33 cellular contexts compared by ENCODE assay signal in the genomic region with DNA sequence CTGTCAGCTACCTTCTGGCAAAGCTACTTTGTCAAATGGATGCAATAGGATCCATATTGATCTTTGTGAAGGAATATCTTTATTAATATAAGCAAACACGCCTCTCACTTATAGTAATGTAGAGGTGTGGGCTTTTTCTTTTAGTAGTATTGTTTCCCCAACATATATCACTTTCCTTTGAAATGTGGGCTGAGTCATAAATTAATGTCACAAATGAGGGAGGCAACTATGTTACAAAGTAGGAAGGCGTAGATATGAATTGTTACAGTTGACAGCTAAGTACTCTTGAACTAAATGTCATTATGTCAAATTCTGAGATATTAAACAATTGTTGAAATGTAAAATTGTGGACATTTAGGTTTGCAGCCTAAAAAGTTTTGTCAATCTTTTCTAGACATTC. TPM values are rescaled to one million over a fixed set of nuclear protein-coding genes. Genes with fewer than 3 reads are reported as not detected.
"Had no signal": no experiment of that assay in that cellular context is flagged by ENCODE, and none has a peak within 500 bp of the region (broad histone marks: within the 10 kb centered on the region; RNA-seq: fewer than 3 reads in every experiment).

No MANE protein-coding gene starts in this region.

- FAIRE-seq: colon had no signal

- ATAC-seq: activated CD4-positive, alpha-beta T cell treated with anti-CD3 and anti-CD28 coated beads for 36 hours; activated CD8-positive, alpha-beta memory T cell treated with anti-CD3 and anti-CD28 coated beads, Interleukin-2, amount 10 ng/mL, durations not matched to agents 7 days and 5 days; activated CD8-positive, alpha-beta T cell treated with anti-CD3 and anti-CD28 coated beads, Interleukin-2, amount 10 ng/mL, durations not matched to agents 7 days and 5 days; activated naive CD8-positive, alpha-beta T cell treated with anti-CD3 and anti-CD28 coated beads, Interleukin-2, amount 50 U/mL, for 24 hours; body of pancreas; effector memory CD8-positive, alpha-beta T cell; foreskin keratinocyte; gastrocnemius medialis; heart left ventricle had no signal

- H3K4me3 Mint-ChIP-seq: activated CD4-positive, alpha-beta memory T cell treated with anti-CD3 and anti-CD28 coated beads for 36 hours; activated CD4-positive, alpha-beta T cell treated with anti-CD3 and anti-CD28 coated beads for 36 hours; activated CD4-positive, alpha-beta T cell treated with anti-CD3 and anti-CD28 coated beads, Interleukin-2, amount 10 ng/mL, durations not matched to agents 24 days and 14 days; activated CD8-positive, alpha-beta memory T cell treated with anti-CD3 and anti-CD28 coated beads, Interleukin-2, amount 10 ng/mL, durations not matched to agents 7 days and 5 days; activated CD8-positive, alpha-beta T cell treated with anti-CD3 and anti-CD28 coated beads, Interleukin-2, amount 10 ng/mL, durations not matched to agents 7 days and 5 days; activated naive CD4-positive, alpha-beta T cell treated with anti-CD3 and anti-CD28 coated beads for 36 hours; activated naive CD4-positive, alpha-beta T cell treated with anti-CD3 and anti-CD28 coated beads, Interleukin-2, amount 50 U/mL, for 24 hours; activated naive CD8-positive, alpha-beta T cell treated with anti-CD3 and anti-CD28 coated beads for 36 hours; activated naive CD8-positive, alpha-beta T cell treated with anti-CD3 and anti-CD28 coated beads, Interleukin-2, amount 50 U/mL, for 24 hours; activated T-helper 1 cell treated with anti-CD3 and anti-CD28 coated beads, Interleukin-12 subunit alpha, Interleukin-12 subunit beta, Interleukin-2, Interleukin-4 antibody, amounts not matched to agents 30 ng/mL and 10 ng/mL and 1 ng/mL, durations not matched to agents 14 hours and 24 hours and 36 hours; effector memory CD8-positive, alpha-beta T cell had no signal

- H3K36me3 ChIP-seq: adrenal gland, esophagus muscularis mucosa, gastrocnemius medialis, heart left ventricle had no signal

- H3K4me1 ChIP-seq: foreskin keratinocyte had no signal

- H3K36me3 Mint-ChIP-seq: activated CD4-positive, alpha-beta memory T cell treated with anti-CD3 and anti-CD28 coated beads for 36 hours; activated CD8-positive, alpha-beta memory T cell treated with anti-CD3 and anti-CD28 coated beads, Interleukin-2, amount 10 ng/mL, durations not matched to agents 7 days and 5 days; activated naive CD8-positive, alpha-beta T cell treated with anti-CD3 and anti-CD28 coated beads for 36 hours had no signal

- H3K27ac Mint-ChIP-seq: activated CD4-positive, alpha-beta memory T cell treated with anti-CD3 and anti-CD28 coated beads for 36 hours; activated CD4-positive, alpha-beta T cell treated with anti-CD3 and anti-CD28 coated beads for 36 hours; activated CD4-positive, alpha-beta T cell treated with anti-CD3 and anti-CD28 coated beads, Interleukin-2, amount 10 ng/mL, durations not matched to agents 24 days and 14 days; activated CD8-positive, alpha-beta memory T cell treated with anti-CD3 and anti-CD28 coated beads, Interleukin-2, amount 10 ng/mL, durations not matched to agents 7 days and 5 days; activated CD8-positive, alpha-beta T cell treated with anti-CD3 and anti-CD28 coated beads, Interleukin-2, amount 10 ng/mL, durations not matched to agents 7 days and 5 days; activated naive CD4-positive, alpha-beta T cell treated with anti-CD3 and anti-CD28 coated beads for 36 hours; activated naive CD4-positive, alpha-beta T cell treated with anti-CD3 and anti-CD28 coated beads, Interleukin-2, amount 50 U/mL, for 24 hours; activated naive CD8-positive, alpha-beta T cell treated with anti-CD3 and anti-CD28 coated beads for 36 hours; activated naive CD8-positive, alpha-beta T cell treated with anti-CD3 and anti-CD28 coated beads, Interleukin-2, amount 50 U/mL, for 24 hours; activated T-helper 1 cell treated with anti-CD3 and anti-CD28 coated beads, Interleukin-12 subunit alpha, Interleukin-12 subunit beta, Interleukin-2, Interleukin-4 antibody, amounts not matched to agents 30 ng/mL and 10 ng/mL and 1 ng/mL, durations not matched to agents 14 hours and 24 hours and 36 hours; activated T-helper 2 cell treated with anti-CD3 and anti-CD28 coated beads, Interferon-gamma antibody, Interleukin-2, Interleukin-4, amounts not matched to agents 10 μg/mL and 5 μg/mL and 100 μg/mL, durations not matched to agents 14 hours and 24 hours and 36 hours; effector memory CD8-positive, alpha-beta T cell had no signal

- H3K4me3 ChIP-seq: adrenal gland, body of pancreas, esophagus muscularis mucosa, gastrocnemius medialis, heart left ventricle had no signal

- H3K9me3 Mint-ChIP-seq: activated CD4-positive, alpha-beta memory T cell treated with anti-CD3 and anti-CD28 coated beads for 36 hours; activated naive CD4-positive, alpha-beta T cell treated with anti-CD3 and anti-CD28 coated beads for 36 hours; activated naive CD4-positive, alpha-beta T cell treated with anti-CD3 and anti-CD28 coated beads, Interleukin-2, amount 50 U/mL, for 24 hours; activated naive CD8-positive, alpha-beta T cell treated with anti-CD3 and anti-CD28 coated beads for 36 hours; activated naive CD8-positive, alpha-beta T cell treated with anti-CD3 and anti-CD28 coated beads, Interleukin-2, amount 50 U/mL, for 24 hours; activated T-helper 1 cell treated with anti-CD3 and anti-CD28 coated beads, Interleukin-12 subunit alpha, Interleukin-12 subunit beta, Interleukin-2, Interleukin-4 antibody, amounts not matched to agents 30 ng/mL and 10 ng/mL and 1 ng/mL, durations not matched to agents 14 hours and 24 hours and 36 hours; activated T-helper 2 cell treated with anti-CD3 and anti-CD28 coated beads, Interferon-gamma antibody, Interleukin-2, Interleukin-4, amounts not matched to agents 10 μg/mL and 5 μg/mL and 100 μg/mL, durations not matched to agents 14 hours and 24 hours and 36 hours; effector memory CD8-positive, alpha-beta T cell had no signal

- H3K9me3 ChIP-seq: adrenal gland, body of pancreas, esophagus muscularis mucosa, gastrocnemius medialis, heart left ventricle had no signal

- DNase-seq: activated CD4-positive, alpha-beta memory T cell treated with anti-CD3 and anti-CD28 coated beads for 36 hours; activated CD4-positive, alpha-beta T cell treated with anti-CD3 and anti-CD28 coated beads for 36 hours; activated CD4-positive, alpha-beta T cell treated with anti-CD3 and anti-CD28 coated beads, Interleukin-2, amount 10 ng/mL, durations not matched to agents 24 days and 14 days; activated CD4-positive, CD25-positive, alpha-beta regulatory T cell; activated CD4-positive, CD25-positive, alpha-beta regulatory T cell treated with anti-CD3 and anti-CD28 coated beads, Interleukin-2, amount 50 U/mL, for 72 hours; activated CD8-positive, alpha-beta memory T cell treated with anti-CD3 and anti-CD28 coated beads, Interleukin-2, amount 10 ng/mL, durations not matched to agents 7 days and 5 days; activated CD8-positive, alpha-beta memory T cell treated with anti-CD3 and anti-CD28 coated beads, Interleukin-2, amount 50 U/mL, for 4 hours; activated CD8-positive, alpha-beta T cell treated with anti-CD3 and anti-CD28 coated beads, Interleukin-2, amount 10 ng/mL, durations not matched to agents 7 days and 5 days; activated effector memory CD4-positive, alpha-beta T cell treated with anti-CD3 and anti-CD28 coated beads, Interleukin-2, amount 50 U/mL, for 16 hours; activated naive CD4-positive, alpha-beta T cell treated with anti-CD3 and anti-CD28 coated beads for 36 hours; activated naive CD8-positive, alpha-beta T cell treated with anti-CD3 and anti-CD28 coated beads for 36 hours; activated naive CD8-positive, alpha-beta T cell treated with anti-CD3 and anti-CD28 coated beads, Interleukin-2, amount 50 U/mL, for 24 hours; activated T-cell treated with anti-CD3 and anti-CD28 coated beads, Interleukin-2, amount 50 U/mL, for 1 hour; activated T-cell treated with anti-CD3 and anti-CD28 coated beads, Interleukin-2, amount 50 U/mL, for 48 hours; adrenal gland; amygdala; aorta; body of pancreas; cortex of kidney; dermis blood vessel endothelial cell; effector CD4-positive, alpha-beta T cell; effector memory CD8-positive, alpha-beta T cell; erythroblast; foreskin keratinocyte; gastrocnemius medialis; glutamatergic neuron; heart left ventricle; T-helper 2 cell had no signal

- H3K27ac ChIP-seq: adrenal gland, body of pancreas, esophagus muscularis mucosa, foreskin keratinocyte, gastrocnemius medialis, heart left ventricle had no signal

RNA-seq across cellular contexts. Expression of gene PPM1E, which starts 2.6 kb away (rescaled TPM):
- total RNA-seq: activated CD4-positive, alpha-beta T cell treated with anti-CD3 and anti-CD28 coated beads for 36 hours; activated CD8-positive, alpha-beta T cell treated with anti-CD3 and anti-CD28 coated beads, Interleukin-2, amount 10 ng/mL, durations not matched to agents 7 days and 5 days; activated T-helper 2 cell treated with anti-CD3 and anti-CD28 coated beads, Interferon-gamma antibody, Interleukin-2, Interleukin-4, amounts not matched to agents 10 μg/mL and 5 μg/mL and 100 μg/mL, durations not matched to agents 14 hours and 24 hours and 36 hours had no signal
